In the genomic region with DNA sequence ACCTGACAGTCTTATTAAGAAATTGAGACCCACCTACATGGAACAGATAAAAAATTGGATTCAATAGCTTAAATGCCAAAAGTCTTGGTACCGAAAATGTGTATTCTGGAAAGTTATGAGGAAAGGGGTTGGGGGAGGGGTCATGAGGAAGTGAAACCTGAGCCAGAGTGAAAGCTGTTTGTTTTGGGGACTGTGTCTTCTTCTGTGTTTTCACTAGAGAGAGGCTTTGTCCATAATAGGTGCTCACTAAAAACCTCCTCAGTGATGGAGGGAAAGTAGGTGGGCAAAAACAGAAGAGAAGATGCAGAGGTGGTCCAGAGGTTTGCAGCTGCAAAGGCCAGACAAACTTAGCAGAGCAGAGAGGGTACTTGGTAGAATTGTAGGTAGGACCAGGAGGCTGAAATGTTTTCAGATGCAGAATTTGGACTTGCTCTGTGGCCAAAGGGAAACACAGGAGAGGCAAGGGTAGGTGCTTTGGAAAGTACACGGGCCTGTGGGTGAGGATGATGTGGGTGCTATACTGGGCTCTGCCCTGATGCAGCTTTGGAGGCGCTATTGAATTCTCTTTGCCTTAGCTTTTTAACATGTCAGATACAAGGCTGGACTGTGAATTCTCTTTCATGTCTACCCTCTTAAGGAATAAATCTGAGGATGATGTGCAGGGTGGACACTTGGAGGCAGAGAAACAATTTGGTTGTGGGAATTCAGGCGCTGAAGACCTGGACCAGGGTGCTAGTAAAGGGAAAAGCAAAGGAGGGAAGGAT, we compare ENCODE assay signal across 10 cellular contexts.
DNase-seq lines count a peak whose midpoint lies in the region; ATAC-seq and TF ChIP-seq lines count a peak whose summit lies in the region.
"Had no signal": no experiment of that assay in that cellular context is flagged by ENCODE, and none has a peak within 500 bp of the region (broad histone marks: within the 10 kb centered on the region; RNA-seq: fewer than 3 reads in every experiment).

No MANE protein-coding gene starts in this region.

- peaks cover 21% of the 10 kb centered on the region for H3K4me1 Mint-ChIP-seq in activated naive CD4-positive, alpha-beta T cell treated with anti-CD3 and anti-CD28 coated beads, Interleukin-2, amount 10 ng/mL, durations not matched to agents 7 days and 5 days
- H3K4me1 Mint-ChIP-seq in activated T-helper 1 cell treated with anti-CD3 and anti-CD28 coated beads, Interleukin-12 subunit alpha, Interleukin-12 subunit beta, Interleukin-2, Interleukin-4 antibody, amounts not matched to agents 30 ng/mL and 10 ng/mL and 1 ng/mL, durations not matched to agents 14 hours and 24 hours and 36 hours (ENCODE audit: low read depth) = peaks cover 18% of the 10 kb centered on the region

- intact Hi-C loops in mucosa of descending colon (cut with DNase I, micrococcal nuclease) = no loop called here
- intact Hi-C loops in activated T-helper 1 cell treated with anti-CD3 and anti-CD28 coated beads, Interleukin-12 subunit alpha, Interleukin-12 subunit beta, Interleukin-2, Interleukin-4 antibody, amounts not matched to agents 30 ng/mL and 10 ng/mL and 1 ng/mL, durations not matched to agents 14 hours and 24 hours and 36 hours (cut with micrococcal nuclease) = loop anchor here (1.0 to 2.0 kb wide), 9 partner anchors 20 to 435 kb away; no protein-coding TSS in a partner anchor

- H3K4me1 ChIP-seq in mucosa of descending colon (ENCODE audit: low read depth) = no peaks in the 10 kb centered on the region

- no peaks in the 10 kb centered on the region for H3K9me3 ChIP-seq in mucosa of descending colon

- peak; percentile 46 for ATAC-seq in mucosa of descending colon
- ATAC-seq in GM18517 (IDR thresholded peaks at IDR 0.05; ENCODE audit: unreplicated experiment) = no peak

- POLR2A ChIA-PET in GM10248 (lab: Yijun Ruan, JAX) = interaction anchor here (0.6 kb wide), 1 partner anchor 10 kb away, joined by 5 read pairs; no protein-coding TSS in a partner anchor
- POLR2A ChIA-PET in RWPE1 (lab: Yijun Ruan, JAX; ENCODE audit: low non-redundant PET) = no interaction called here

- no peak overlapping the region for H3K4me3 Mint-ChIP-seq in activated naive CD4-positive, alpha-beta T cell treated with anti-CD3 and anti-CD28 coated beads, Interleukin-2, amount 10 ng/mL, durations not matched to agents 7 days and 5 days
- no peak overlapping the region for H3K4me3 Mint-ChIP-seq in activated T-helper 1 cell treated with anti-CD3 and anti-CD28 coated beads, Interleukin-12 subunit alpha, Interleukin-12 subunit beta, Interleukin-2, Interleukin-4 antibody, amounts not matched to agents 30 ng/mL and 10 ng/mL and 1 ng/mL, durations not matched to agents 14 hours and 24 hours and 36 hours

- TF ChIP-seq CTCF in GM10248 (IDR thresholded peaks at IDR 0.05; ENCODE audit: control extremely low read depth, extremely low read depth, low read depth, missing control alignments) (peak; percentile 14), VCaP (conservative IDR thresholded peaks at IDR 0.05) (no peak), mucosa of descending colon (IDR thresholded peaks at IDR 0.05) (no peak), RWPE1 (conservative IDR thresholded peaks at IDR 0.05; ENCODE audit: low read depth) (no peak)

- peaks cover 14% of the 10 kb centered on the region for H3K27me3 Mint-ChIP-seq in activated naive CD4-positive, alpha-beta T cell treated with anti-CD3 and anti-CD28 coated beads, Interleukin-2, amount 10 ng/mL, durations not matched to agents 7 days and 5 days
- H3K27me3 Mint-ChIP-seq in activated T-helper 1 cell treated with anti-CD3 and anti-CD28 coated beads, Interleukin-12 subunit alpha, Interleukin-12 subunit beta, Interleukin-2, Interleukin-4 antibody, amounts not matched to agents 30 ng/mL and 10 ng/mL and 1 ng/mL, durations not matched to agents 14 hours and 24 hours and 36 hours (ENCODE audit: insufficient read depth) = peaks cover 3% of the 10 kb centered on the region

- CTCF ChIA-PET in GM10248 (lab: Yijun Ruan, JAX) = interaction anchor here (0.7 to 2.7 kb wide), 19 partner anchors 10 to 435 kb away, joined by 3 to 20 read pairs (median 3); no protein-coding TSS in a partner anchor
- CTCF ChIA-PET in activated naive CD4-positive, alpha-beta T cell treated with anti-CD3 and anti-CD28 coated beads, Interleukin-2, amount 10 ng/mL, durations not matched to agents 7 days and 5 days (lab: Charles Lee) = interaction anchor here (1.4 to 5.7 kb wide), 3 partner anchors 70 to 271 kb away, joined by 3 to 27 read pairs (median 5); no protein-coding TSS in a partner anchor
- CTCF ChIA-PET in RWPE1 (lab: Yijun Ruan, JAX) = no interaction called here

- H3K27ac Mint-ChIP-seq in activated naive CD4-positive, alpha-beta T cell treated with anti-CD3 and anti-CD28 coated beads, Interleukin-2, amount 10 ng/mL, durations not matched to agents 7 days and 5 days = no peak overlapping the region
- H3K27ac Mint-ChIP-seq in activated T-helper 1 cell treated with anti-CD3 and anti-CD28 coated beads, Interleukin-12 subunit alpha, Interleukin-12 subunit beta, Interleukin-2, Interleukin-4 antibody, amounts not matched to agents 30 ng/mL and 10 ng/mL and 1 ng/mL, durations not matched to agents 14 hours and 24 hours and 36 hours = no peak overlapping the region

- H3K36me3 ChIP-seq in mucosa of descending colon (ENCODE audit: low read depth) = no peaks in the 10 kb centered on the region

- H3K36me3 Mint-ChIP-seq in activated naive CD4-positive, alpha-beta T cell treated with anti-CD3 and anti-CD28 coated beads, Interleukin-2, amount 10 ng/mL, durations not matched to agents 7 days and 5 days = no peaks in the 10 kb centered on the region
- peaks cover 4% of the 10 kb centered on the region for H3K36me3 Mint-ChIP-seq in activated T-helper 1 cell treated with anti-CD3 and anti-CD28 coated beads, Interleukin-12 subunit alpha, Interleukin-12 subunit beta, Interleukin-2, Interleukin-4 antibody, amounts not matched to agents 30 ng/mL and 10 ng/mL and 1 ng/mL, durations not matched to agents 14 hours and 24 hours and 36 hours (ENCODE audit: low read depth)

- DNase-seq in GM10248 (ENCODE audit: extremely low spot score) (no peak), HuH-7 (ENCODE audit: low spot score) (peak; percentile 19), mucosa of descending colon (peak in 1 of 3 donors; percentile 34), RWPE1 (ENCODE audit: low spot score) (no peak)
- DNase-seq in activated naive CD4-positive, alpha-beta T cell treated with anti-CD3 and anti-CD28 coated beads, Interleukin-2, amount 10 ng/mL, durations not matched to agents 7 days and 5 days = no peak
- no peak for DNase-seq in activated T-helper 1 cell treated with anti-CD3 and anti-CD28 coated beads, Interleukin-12 subunit alpha, Interleukin-12 subunit beta, Interleukin-2, Interleukin-4 antibody, amounts not matched to agents 30 ng/mL and 10 ng/mL and 1 ng/mL, durations not matched to agents 14 hours and 24 hours and 36 hours (ENCODE audit: low spot score)
- DNase-seq: kidney, NCI-H2081 had no signal

- H3K9me3 Mint-ChIP-seq in activated naive CD4-positive, alpha-beta T cell treated with anti-CD3 and anti-CD28 coated beads, Interleukin-2, amount 10 ng/mL, durations not matched to agents 7 days and 5 days = no peaks in the 10 kb centered on the region
- no peaks in the 10 kb centered on the region for H3K9me3 Mint-ChIP-seq in activated T-helper 1 cell treated with anti-CD3 and anti-CD28 coated beads, Interleukin-12 subunit alpha, Interleukin-12 subunit beta, Interleukin-2, Interleukin-4 antibody, amounts not matched to agents 30 ng/mL and 10 ng/mL and 1 ng/mL, durations not matched to agents 14 hours and 24 hours and 36 hours

- H3K27ac ChIP-seq in VCaP (peak overlapping the region; percentile 55; the same call in 1 of the 2 replicates), RWPE1 (no peak overlapping the region)

- no peak overlapping the region for H3K4me3 ChIP-seq in mucosa of descending colon
